ENCODE assay signal across 8 cellular contexts in genomic region chr5:67268233-67269011, GRCh38.
A peak's percentile ranks its signal among the peaks of the same experiment; 100 is the strongest.
DNase-seq lines count a peak whose midpoint lies in the region; ATAC-seq, FAIRE-seq and TF ChIP-seq lines count a peak whose summit lies in the region.

No MANE protein-coding gene starts in this region.

- H3K9me3 ChIP-seq in A549, result no peaks in the 10 kb centered on the region
- no peaks in the 10 kb centered on the region for H3K9me3 ChIP-seq in lower lobe of right lung
- H3K9me3 ChIP-seq in transverse colon, result no peaks in the 10 kb centered on the region

- TF ChIP-seq CTCF in A549 (IDR thresholded peaks at IDR 0.05) (no peak), lower lobe of right lung (IDR thresholded peaks at IDR 0.05) (no peak), transverse colon (IDR thresholded peaks at IDR 0.05) (no peak)

- H3K4me3 Mint-ChIP-seq in activated naive CD8-positive, alpha-beta T cell treated with anti-CD3 and anti-CD28 coated beads for 36 hours, result no peak overlapping the region

- H3K4me2 ChIP-seq in A549, result peak overlapping the region; percentile 81

- TF ChIP-seq EP300 in A549 (IDR thresholded peaks at IDR 0.05) (no peak), transverse colon (IDR thresholded peaks at IDR 0.05; ENCODE audit: low read depth) (peak; percentile 94)

- no peaks in the 10 kb centered on the region for H3K27me3 Mint-ChIP-seq in activated naive CD8-positive, alpha-beta T cell treated with anti-CD3 and anti-CD28 coated beads for 36 hours

- no peaks in the 10 kb centered on the region for H3K27me3 ChIP-seq in lower lobe of right lung (ENCODE audit: low read depth)
- no peaks in the 10 kb centered on the region for H3K27me3 ChIP-seq in transverse colon

- H3K36me3 ChIP-seq in lower lobe of right lung (no peaks in the 10 kb centered on the region), transverse colon (no peaks in the 10 kb centered on the region)

- WGBS in A549 (ENCODE audit: missing lambda C conversion rate), result 4% methylated on average over 10 of the region's 10 CpGs
- 0 to 25% methylated on average over 3 to 10 of the region's 10 CpGs for WGBS in transverse colon (ENCODE audit: low coverage in 1 of 2), 2 donors

- intact Hi-C loops in lower lobe of right lung (cut with DNase I) (no loop called here), transverse colon (cut with DNase I; ENCODE audit: low total_unique reads) (loop anchor here (5.0 kb wide), 1 partner anchor 674 kb away; no protein-coding TSS in a partner anchor)

- no peaks in the 10 kb centered on the region for H3K4me1 Mint-ChIP-seq in activated naive CD8-positive, alpha-beta T cell treated with anti-CD3 and anti-CD28 coated beads for 36 hours

- no peaks in the 10 kb centered on the region for H3K9me3 Mint-ChIP-seq in activated naive CD8-positive, alpha-beta T cell treated with anti-CD3 and anti-CD28 coated beads for 36 hours

- no peak for FAIRE-seq in A549 (lab: Jason Lieb, UNC)

- CTCF ChIA-PET in A549 (lab: Yijun Ruan, JAX), result interaction anchor here (0.6 to 1.4 kb wide), 4 partner anchors 11 to 25 kb away, joined by 3 to 4 read pairs (median 4); no protein-coding TSS in a partner anchor

- no peak for TF ChIP-seq POLR2A in A549 (IDR thresholded peaks at IDR 0.05; ENCODE audit: low read length)
- no peak for TF ChIP-seq POLR2A in transverse colon (IDR thresholded peaks at IDR 0.05)

- TF ChIP-seq RAD21 in A549 (conservative IDR thresholded peaks at IDR 0.05 in 1 of 2, IDR thresholded peaks at IDR 0.05 in 1 of 2), result 0 out of 5 replicates have a peak, but pooled peaks of 1 of the 2 experiments have one; percentile 23

- H3K4me1 ChIP-seq in A549, result peaks cover 32% of the 10 kb centered on the region
- H3K4me1 ChIP-seq in lower lobe of right lung, result peaks cover 27% of the 10 kb centered on the region
- peaks cover 24 to 61% (median 41%) of the 10 kb centered on the region in 4 donors for H3K4me1 ChIP-seq in transverse colon

- H3K27ac Mint-ChIP-seq in activated naive CD8-positive, alpha-beta T cell treated with anti-CD3 and anti-CD28 coated beads for 36 hours, result no peak overlapping the region

- in situ Hi-C loops in transverse colon (cut with MboI; ENCODE audit: low pct_ligation_motif_present in 1 of 4, low pct_unique_long_range_greater_than_20kb in 1 of 4, low sequenced_read_pairs in 3 of 4), result loop anchor here in 1 of 4 donors (10.0 kb wide), 1 partner anchor 986 kb away; no protein-coding TSS in a partner anchor

- no peaks in the 10 kb centered on the region for H3K36me3 Mint-ChIP-seq in activated naive CD8-positive, alpha-beta T cell treated with anti-CD3 and anti-CD28 coated beads for 36 hours

- H3K27ac ChIP-seq in A549 (peak overlapping the region; percentile 74 to 87), lower lobe of right lung (peak overlapping the region; percentile 86), transverse colon (peak overlapping the region; percentile 87 to 94 (median 91))

- peak; percentile 71 to 90 for ATAC-seq in A549
- ATAC-seq in lower lobe of right lung, result peak; percentile 80 to 88
- ATAC-seq in HG02973 (IDR thresholded peaks at IDR 0.05; ENCODE audit: unreplicated experiment), result no peak

- DNase-seq in A549 (ENCODE audit: low read depth in 1 of 2, low spot score in 1 of 2) (peak; percentile 7 to 75), NCI-H187 treated with DMSO at 0.1 percent for 48 hours (lab: John Stamatoyannopoulos, UW) (peak; percentile 58), dedifferentiated amniotic fluid mesenchymal stem cell (ENCODE audit: extremely low spot score) (peak; percentile 90), lower lobe of right lung (no peak), transverse colon (peak; percentile 75)
- no peak for DNase-seq in activated naive CD8-positive, alpha-beta T cell treated with anti-CD3 and anti-CD28 coated beads for 36 hours
- DNase-seq in effector CD8-positive, alpha-beta T cell (lab: John Stamatoyannopoulos, UW), result no peak

- POLR2A ChIA-PET in A549 (lab: Yijun Ruan, JAX), result no interaction called here

- H3K4me3 ChIP-seq in A549, result peak overlapping the region; percentile 23; the same call in 1 of the 3 replicates
- peak overlapping the region; percentile 9 for H3K4me3 ChIP-seq in lower lobe of right lung
- peak overlapping the region in 1 of 4 donors; percentile 3 for H3K4me3 ChIP-seq in transverse colon

TF ChIP-seq in A549, 52 proteins besides CTCF, POLR2A, EP300 and RAD21:
- TF ChIP-seq SMC3 (IDR thresholded peaks at IDR 0.05) (peak; percentile 18; the same call in 1 of the 3 replicates), GATA3 (IDR thresholded peaks at IDR 0.05; ENCODE audit: borderline replicate concordance) (0 out of 2 replicates have a peak, but pooled peaks have one; percentile 15), HOXA7 (CRISPR knock-in tag; IDR thresholded peaks at IDR 0.05) (no peak), MYC (IDR thresholded peaks at IDR 0.05; ENCODE audit: borderline replicate concordance, low read length) (no peak)

Comparison
In these comparisons a context has a peak if more than half of its experiments do, and no peak if none do; other contexts are left out.
1. DNase-seq: peak in A549 (2 of 2), NCI-H187 treated with DMSO at 0.1 percent for 48 hours (single experiment), dedifferentiated amniotic fluid mesenchymal stem cell (single experiment) and transverse colon (single experiment); none in lower lobe of right lung (single experiment), activated naive CD8-positive, alpha-beta T cell treated with anti-CD3 and anti-CD28 coated beads for 36 hours (single experiment) and effector CD8-positive, alpha-beta T cell (single experiment).
2. Peak in every context shown above with its lines, with median percentiles within 50 percentile points of each other: H3K27ac ChIP-seq.